Comparison of ENCODE assay signal across 14 cellular contexts in the genomic region with DNA sequence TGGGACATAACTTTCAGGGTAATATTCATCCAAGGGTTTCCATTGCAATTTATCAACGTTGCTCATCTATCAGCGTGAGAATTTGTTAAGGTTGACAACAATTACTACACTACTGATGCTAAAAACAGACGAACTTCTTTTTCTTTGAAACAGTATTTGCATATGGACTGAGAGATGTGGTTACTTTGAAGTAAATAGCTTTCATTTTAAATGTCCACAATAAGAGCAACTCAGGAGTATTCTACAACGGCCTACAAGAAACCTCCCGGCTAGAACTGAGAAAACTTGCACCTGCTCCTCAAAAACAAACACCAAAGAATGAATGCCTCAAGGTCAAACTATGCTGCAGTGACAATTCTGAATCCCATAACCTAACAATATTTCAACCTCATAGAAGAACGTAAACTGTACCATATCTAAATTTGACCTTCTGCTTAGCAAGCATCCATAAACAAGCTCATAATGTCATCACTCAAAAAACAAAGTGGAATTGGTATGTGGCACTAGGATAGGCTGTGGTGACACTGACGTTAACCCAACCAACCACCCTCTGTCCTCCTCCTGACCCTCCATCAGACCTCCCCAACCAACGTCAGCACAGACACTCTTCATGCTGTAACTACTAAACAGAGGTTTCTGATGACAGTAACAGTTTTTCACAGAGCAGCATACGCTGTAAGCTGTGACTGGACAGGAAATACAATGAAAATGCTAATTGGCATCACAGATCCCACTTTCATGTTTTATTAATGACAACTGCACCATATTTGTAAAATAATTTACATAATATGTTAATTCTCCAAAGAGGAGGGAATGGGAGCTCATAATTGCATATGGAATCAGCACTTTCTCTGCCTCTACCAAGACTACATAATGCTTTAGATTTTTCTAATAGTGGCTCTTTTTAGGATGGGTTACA.
DNase-seq lines count a peak whose midpoint lies in the region; ATAC-seq lines count a peak whose summit lies in the region.
"Had no signal": no experiment of that assay in that cellular context is flagged by ENCODE, and none has a peak within 500 bp of the region (broad histone marks: within the 10 kb centered on the region; RNA-seq: fewer than 3 reads in every experiment).

No MANE protein-coding gene starts in this region.

- DNase-seq in astrocyte of the hippocampus (ENCODE audit: low read depth, low spot score) (peak; percentile 33), KBM-7 (no peak), middle frontal gyrus (ENCODE audit: extremely low spot score, low spot score) (no peak), hepatic stellate cell (ENCODE audit: low spot score) (no peak)
- DNase-seq: activated T-cell treated with anti-CD3 and anti-CD28 coated beads for 4 hours, adrenal gland, esophagus squamous epithelium, NCI-H69, small intestine had no signal

- in situ Hi-C loops in KBM-7 (cut with MboI; ENCODE audit: low pct_unique_long_range_greater_than_20kb, low sequenced_read_pairs), result no loop called here

- peak; percentile 71 for ATAC-seq in GM18907 (IDR thresholded peaks at IDR 0.05; ENCODE audit: unreplicated experiment)
- ATAC-seq in GM21529 (IDR thresholded peaks at IDR 0.05; ENCODE audit: unreplicated experiment), result peak; percentile 81
- peak; percentile 89 for ATAC-seq in HG03280 (IDR thresholded peaks at IDR 0.05; ENCODE audit: unreplicated experiment)
- no peak for ATAC-seq in activated CD4-positive, CD25-positive, alpha-beta regulatory T cell treated with anti-CD3 and anti-CD28 coated beads, Interleukin-2, amount 50 U/mL, for 24 hours
- ATAC-seq: HepG2 had no signal

Comparison
In these comparisons a context has a peak if more than half of its experiments do, and no peak if none do; other contexts are left out.
1. ATAC-seq: peak in GM18907 (single experiment), GM21529 (single experiment) and HG03280 (single experiment); none in activated CD4-positive, CD25-positive, alpha-beta regulatory T cell treated with anti-CD3 and anti-CD28 coated beads, Interleukin-2, amount 50 U/mL, for 24 hours (0 of 2).